14 cellular contexts compared by ENCODE assay signal in the genomic region with DNA sequence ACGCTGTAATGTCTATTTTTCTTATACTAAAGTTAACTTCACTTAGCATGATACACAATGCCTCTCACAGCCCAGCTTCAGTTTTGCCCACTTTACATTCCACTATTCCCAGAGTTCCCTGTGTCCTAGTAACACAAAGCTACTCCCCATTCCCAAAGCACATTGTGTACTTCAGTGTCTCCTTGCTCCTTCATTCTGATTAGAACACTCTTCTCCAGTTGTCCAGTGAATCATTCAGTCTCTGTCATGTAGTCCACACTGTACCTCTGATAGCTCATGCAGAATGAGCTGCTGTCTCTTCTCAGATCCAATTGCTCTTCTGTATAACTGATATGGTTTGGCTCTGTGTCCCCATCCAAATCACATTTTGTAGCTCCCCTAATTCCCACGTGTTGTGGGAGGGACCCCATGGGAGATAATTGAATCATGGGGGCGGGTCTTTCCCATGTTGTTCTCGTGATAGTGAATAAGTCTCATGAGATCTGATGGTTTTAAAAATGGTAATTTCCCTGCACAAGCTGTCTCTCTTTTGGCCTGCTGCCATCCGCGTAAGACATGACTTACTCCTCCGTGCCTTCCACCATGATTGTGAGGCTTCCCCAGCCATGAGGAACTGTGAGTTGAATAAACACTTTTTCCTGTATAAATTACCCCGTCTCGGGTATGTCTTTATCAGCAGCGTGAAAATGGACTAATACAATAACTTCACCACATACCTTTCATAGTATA. TPM values are rescaled to one million over a fixed set of nuclear protein-coding genes. Genes with fewer than 3 reads are reported as not detected.
DNase-seq lines count a peak whose midpoint lies in the region; ATAC-seq and TF ChIP-seq lines count a peak whose summit lies in the region.
"Had no signal": no experiment of that assay in that cellular context is flagged by ENCODE, and none has a peak within 500 bp of the region (broad histone marks: within the 10 kb centered on the region; RNA-seq: fewer than 3 reads in every experiment).

No MANE protein-coding gene starts in this region.

- no peaks in the 10 kb centered on the region for H3K36me3 ChIP-seq in BE2C
- H3K36me3 ChIP-seq in CD4-positive, CD25-positive, alpha-beta regulatory T cell (ENCODE audit: control insufficient read depth, insufficient read depth, low read length) = no peaks in the 10 kb centered on the region

- peak; percentile 42 for DNase-seq in BE2C
- no peak for DNase-seq in CD4-positive, CD25-positive, alpha-beta regulatory T cell
- DNase-seq in RPMI7951 (ENCODE audit: low read depth) = peak; percentile 11
- peak; percentile 22 for DNase-seq in glutamatergic neuron
- no peak for DNase-seq in NCI-H187 treated with DMSO at 0.1 percent for 48 hours (lab: John Stamatoyannopoulos, UW)
- DNase-seq: CD8-positive, alpha-beta T cell; DMS79 treated with DMSO at 0.1 percent for 48 hours; HFFc6; Karpas-422; NCI-H1930; NCI-H748 treated with DMSO at 0.1 percent for 48 hours; PC-3 had no signal

- H3K9me3 ChIP-seq in BE2C = no peaks in the 10 kb centered on the region
- H3K9me3 ChIP-seq in CD4-positive, CD25-positive, alpha-beta regulatory T cell (ENCODE audit: control insufficient read depth in 2 of 2, low read length in 2 of 2) = no peaks in the 10 kb centered on the region

- no peak overlapping the region for H3K27ac Mint-ChIP-seq in CD4-positive, CD25-positive, alpha-beta regulatory T cell
- no peak overlapping the region for H3K27ac Mint-ChIP-seq in glutamatergic neuron (ENCODE audit: unreplicated experiment)
- H3K27ac Mint-ChIP-seq: CD8-positive, alpha-beta T cell; HFFc6 had no signal

- H3K27ac ChIP-seq in CD4-positive, CD25-positive, alpha-beta regulatory T cell (ENCODE audit: insufficient read depth, low read length, poor library complexity, severe bottlenecking) = no peak overlapping the region

- no peak for ATAC-seq in CD4-positive, CD25-positive, alpha-beta regulatory T cell (ENCODE audit: low read depth in 2 of 2)
- no peak for ATAC-seq in HG03565 (IDR thresholded peaks at IDR 0.05; ENCODE audit: unreplicated experiment)
- no peak for ATAC-seq in GM18858 (IDR thresholded peaks at IDR 0.05; ENCODE audit: unreplicated experiment)
- ATAC-seq: CD8-positive, alpha-beta T cell; PC-3 had no signal

- H3K4me3 ChIP-seq in BE2C (ENCODE audit: low read depth, low read length) = no peak overlapping the region
- peak overlapping the region; percentile 92 for H3K4me3 ChIP-seq in CD4-positive, CD25-positive, alpha-beta regulatory T cell (ENCODE audit: low read depth, low read length)

- no peak for TF ChIP-seq CTCF in BE2C (IDR thresholded peaks at IDR 0.05; ENCODE audit: low read depth, low read length)
- no peak for TF ChIP-seq CTCF in glutamatergic neuron (IDR thresholded peaks at IDR 0.05; ENCODE audit: partially characterized antibody, unreplicated experiment)

- H3K9me3 Mint-ChIP-seq in CD4-positive, CD25-positive, alpha-beta regulatory T cell = peaks cover 0 to 2% (median 0%) of the 10 kb centered on the region in 7 donors
- H3K9me3 Mint-ChIP-seq in glutamatergic neuron (ENCODE audit: unreplicated experiment) = peaks cover 5% of the 10 kb centered on the region
- H3K9me3 Mint-ChIP-seq: CD8-positive, alpha-beta T cell; HFFc6 had no signal

- no peaks in the 10 kb centered on the region for H3K36me3 Mint-ChIP-seq in CD4-positive, CD25-positive, alpha-beta regulatory T cell
- H3K36me3 Mint-ChIP-seq in glutamatergic neuron (ENCODE audit: unreplicated experiment) = no peaks in the 10 kb centered on the region

- peaks cover 6 to 19% (median 10%) of the 10 kb centered on the region in 4 donors for H3K4me1 Mint-ChIP-seq in CD4-positive, CD25-positive, alpha-beta regulatory T cell
- H3K4me1 Mint-ChIP-seq in glutamatergic neuron (ENCODE audit: low read depth, unreplicated experiment) = peaks cover 4% of the 10 kb centered on the region

- no peaks in the 10 kb centered on the region for H3K27me3 Mint-ChIP-seq in CD4-positive, CD25-positive, alpha-beta regulatory T cell
- H3K27me3 Mint-ChIP-seq in glutamatergic neuron (ENCODE audit: unreplicated experiment) = peaks cover 4% of the 10 kb centered on the region

- no peak overlapping the region for H3K4me3 Mint-ChIP-seq in CD4-positive, CD25-positive, alpha-beta regulatory T cell
- H3K4me3 Mint-ChIP-seq in glutamatergic neuron (ENCODE audit: unreplicated experiment) = no peak overlapping the region
- H3K4me3 Mint-ChIP-seq: CD8-positive, alpha-beta T cell; HFFc6 had no signal

- peaks cover 20% of the 10 kb centered on the region for H3K4me1 ChIP-seq in BE2C
- peaks cover 43% of the 10 kb centered on the region for H3K4me1 ChIP-seq in CD4-positive, CD25-positive, alpha-beta regulatory T cell (ENCODE audit: control insufficient read depth, insufficient read depth, low read length, poor library complexity, severe bottlenecking)

- H3K27me3 ChIP-seq in BE2C = no peaks in the 10 kb centered on the region
- no peaks in the 10 kb centered on the region for H3K27me3 ChIP-seq in CD4-positive, CD25-positive, alpha-beta regulatory T cell (ENCODE audit: control insufficient read depth, insufficient read depth, low read length)

RNA-seq across cellular contexts. Expression of gene TMX4, which starts 2.1 kb away (rescaled TPM):
- 11.6 TPM for polyA plus RNA-seq in BE2C (2012; ENCODE audit: insufficient read depth, insufficient read length, low read depth)
- total RNA-seq in CD4-positive, CD25-positive, alpha-beta regulatory T cell = 71.7 TPM
- 100 to 1,000 TPM in 1 of 4 donors, 10 to 100 TPM in 3; 74.8 to 111 (median 93.2) TPM for polyA plus RNA-seq in CD4-positive, CD25-positive, alpha-beta regulatory T cell
- 53.2 and 56.6 TPM in 2 replicates for total RNA-seq in RPMI7951 (2014; rRNA removed; shearing (Covaris generic))
- total RNA-seq in glutamatergic neuron (ENCODE audit: unreplicated experiment) = 33.1 TPM

Comparison
In these comparisons a context has a peak if more than half of its experiments do, and no peak if none do; other contexts are left out.
1. DNase-seq: peak in BE2C (single experiment), RPMI7951 (single experiment) and glutamatergic neuron (single experiment); none in CD4-positive, CD25-positive, alpha-beta regulatory T cell (0 of 3) and NCI-H187 treated with DMSO at 0.1 percent for 48 hours (single experiment).